Comparison of ENCODE assay signal across 14 cellular contexts in the genomic region with DNA sequence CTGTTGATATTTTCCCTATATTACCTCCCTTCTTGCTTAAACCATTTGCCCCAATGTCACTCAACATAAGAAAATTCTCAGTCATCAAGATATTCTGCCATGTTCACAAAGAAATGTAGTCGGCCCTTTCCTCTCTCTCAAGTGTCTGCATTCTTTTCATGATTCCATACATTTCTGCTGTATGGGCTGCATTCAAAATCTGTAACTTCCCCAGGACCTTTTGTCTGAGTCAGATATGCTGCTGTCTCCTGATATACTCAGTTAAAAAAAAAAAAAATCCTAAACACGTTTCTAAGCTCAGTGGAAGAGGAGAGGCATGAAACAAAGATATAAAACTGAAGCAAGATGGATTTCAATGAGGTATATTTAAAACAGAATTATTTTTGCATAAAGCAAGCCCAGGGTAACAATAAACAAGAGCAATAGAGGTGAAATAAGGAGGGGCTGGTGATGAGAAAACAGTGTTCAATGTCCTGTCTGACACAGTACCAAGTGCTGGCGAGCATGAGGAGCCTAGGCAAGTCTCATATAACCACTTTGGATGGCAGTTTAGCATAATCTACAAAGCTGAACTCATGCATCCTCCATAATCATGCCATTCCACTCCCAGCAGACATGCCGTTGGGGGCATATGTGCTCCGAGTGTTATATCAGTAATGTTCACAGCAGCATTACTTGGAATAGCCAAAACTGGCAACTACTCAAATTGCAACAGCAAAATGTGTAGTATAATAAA.
"Had no signal": no experiment of that assay in that cellular context is flagged by ENCODE, and none has a peak within 500 bp of the region (broad histone marks: within the 10 kb centered on the region; RNA-seq: fewer than 3 reads in every experiment).

No MANE protein-coding gene starts in this region.

- H3K27ac ChIP-seq: adrenal gland, esophagus muscularis mucosa, sigmoid colon, WERI-Rb-1 had no signal

- H3K27me3 ChIP-seq: adrenal gland, esophagus muscularis mucosa, sigmoid colon had no signal

- H3K4me3 ChIP-seq: adrenal gland, esophagus muscularis mucosa, sigmoid colon had no signal

- H3K9me3 ChIP-seq: adrenal gland, esophagus muscularis mucosa, sigmoid colon had no signal

- ATAC-seq: left lobe of liver, T-cell had no signal

- H3K36me3 ChIP-seq: adrenal gland, WERI-Rb-1 had no signal

- DNase-seq: activated CD4-positive, alpha-beta T cell treated with anti-CD3 and anti-CD28 coated beads for 48 hours; activated CD8-positive, alpha-beta memory T cell treated with anti-CD3 and anti-CD28 coated beads for 24 hours; activated naive CD4-positive, alpha-beta T cell treated with anti-CD3 and anti-CD28 coated beads, Interleukin-2, amount 10 ng/mL, durations not matched to agents 7 days and 5 days; adrenal gland; dermis blood vessel endothelial cell; head of caudate nucleus; sigmoid colon; stimulated activated CD4-positive, alpha-beta T cell treated with anti-CD3 and anti-CD28 coated beads, Interleukin-12 subunit alpha, Interleukin-12 subunit beta, amount 100 ng/mL, for 4 hours; stimulated activated naive CD4-positive, alpha-beta T cell; T-cell; T1000; WERI-Rb-1 had no signal
